Comparison of ENCODE assay signal across 8 cellular contexts in the genomic region with DNA sequence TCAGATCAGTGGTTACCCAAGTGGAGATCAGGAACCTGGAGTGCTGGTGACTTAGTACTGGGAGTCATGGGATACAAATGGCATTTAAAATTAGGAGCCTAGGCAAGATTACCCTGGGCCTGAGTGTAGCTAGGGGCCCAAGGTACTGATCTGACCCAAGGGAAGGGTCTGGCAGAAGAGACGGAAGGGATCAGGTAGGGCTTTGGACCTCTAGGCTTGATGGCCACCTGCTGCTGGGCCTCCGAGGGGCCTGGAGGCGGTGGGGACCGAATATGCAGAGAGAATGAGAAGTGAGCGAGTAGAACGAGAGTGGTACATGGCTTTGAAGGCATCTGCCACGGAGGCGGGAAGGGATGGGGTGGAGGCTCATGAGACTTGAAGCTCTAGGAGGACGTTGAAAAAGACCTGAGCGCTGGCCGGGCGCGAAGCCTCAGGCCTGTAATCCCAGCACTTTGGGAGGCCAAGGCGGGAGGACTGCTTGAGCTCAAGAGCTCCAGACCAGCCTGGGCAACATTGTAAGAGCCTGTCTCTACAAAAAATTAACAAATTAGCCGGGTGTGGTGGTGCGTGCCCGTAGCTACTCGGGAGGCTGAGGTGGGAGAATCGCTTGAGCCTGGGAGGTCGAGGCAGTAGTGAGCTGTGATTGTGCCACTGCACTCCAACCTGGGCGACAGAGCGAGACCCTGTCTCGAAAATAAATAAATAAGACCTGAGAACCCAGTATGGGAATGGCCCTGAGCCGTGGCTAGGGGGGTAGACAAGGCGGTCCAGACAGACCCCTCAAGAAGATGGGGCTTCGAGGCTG. TPM values are rescaled to one million over a fixed set of nuclear protein-coding genes. Genes with fewer than 3 reads are reported as not detected.
A peak's percentile ranks its signal among the peaks of the same experiment; 100 is the strongest.
DNase-seq lines count a peak whose midpoint lies in the region; ATAC-seq lines count a peak whose summit lies in the region.

No MANE protein-coding gene starts in this region.

- H3K36me3 ChIP-seq in subcutaneous abdominal adipose tissue (ENCODE audit: control insufficient read depth in 5 of 5, insufficient read depth in 5 of 5, low read length in 5 of 5) = peaks cover 0 to 5% (median 3%) of the 10 kb centered on the region in 5 donors

- DNase-seq in SHP77 treated with DMSO at 0.1 percent for 48 hours (lab: John Stamatoyannopoulos, UW) (peak; percentile 29), SHP77 (lab: John Stamatoyannopoulos, UW) (no peak), immature natural killer cell (no peak), SKM-1 (lab: John Stamatoyannopoulos, UW; ENCODE audit: unreplicated experiment) (no peak)
- no peak for DNase-seq in activated T-helper 2 cell treated with anti-CD3 and anti-CD28 coated beads, Interferon-gamma antibody, Interleukin-2, Interleukin-4, amounts not matched to agents 10 μg/mL and 5 μg/mL and 100 μg/mL, durations not matched to agents 14 hours and 24 hours and 36 hours (ENCODE audit: low spot score)

- peaks cover 0 to 5% (median 4%) of the 10 kb centered on the region in 5 donors for H3K27me3 ChIP-seq in subcutaneous abdominal adipose tissue (ENCODE audit: control insufficient read depth in 5 of 5, insufficient read depth in 4 of 5, low read length in 5 of 5)

- H3K9me3 ChIP-seq in subcutaneous abdominal adipose tissue (ENCODE audit: control insufficient read depth in 5 of 5, low read length in 5 of 5) = no peaks in the 10 kb centered on the region

- H3K27ac Mint-ChIP-seq in activated T-helper 2 cell treated with anti-CD3 and anti-CD28 coated beads, Interferon-gamma antibody, Interleukin-2, Interleukin-4, amounts not matched to agents 10 μg/mL and 5 μg/mL and 100 μg/mL, durations not matched to agents 14 hours and 24 hours and 36 hours = peak overlapping the region; percentile 95
- peak overlapping the region; percentile 89 to 99 (median 98) for H3K27ac Mint-ChIP-seq in immature natural killer cell

- H3K4me3 Mint-ChIP-seq in activated T-helper 2 cell treated with anti-CD3 and anti-CD28 coated beads, Interferon-gamma antibody, Interleukin-2, Interleukin-4, amounts not matched to agents 10 μg/mL and 5 μg/mL and 100 μg/mL, durations not matched to agents 14 hours and 24 hours and 36 hours (ENCODE audit: low read depth) = peak overlapping the region; percentile 98
- H3K4me3 Mint-ChIP-seq in immature natural killer cell = peak overlapping the region; percentile 93 to 99 (median 98)

- peaks cover 0 to 12% (median 11%) of the 10 kb centered on the region in 5 donors for H3K4me1 ChIP-seq in subcutaneous abdominal adipose tissue (ENCODE audit: control insufficient read depth in 5 of 5, insufficient read depth in 5 of 5, low read length in 5 of 5)

- H3K27ac ChIP-seq in subcutaneous abdominal adipose tissue (ENCODE audit: low read depth, low read length) = peak overlapping the region; percentile 91

- no peaks in the 10 kb centered on the region for H3K9me3 Mint-ChIP-seq in activated T-helper 2 cell treated with anti-CD3 and anti-CD28 coated beads, Interferon-gamma antibody, Interleukin-2, Interleukin-4, amounts not matched to agents 10 μg/mL and 5 μg/mL and 100 μg/mL, durations not matched to agents 14 hours and 24 hours and 36 hours
- H3K9me3 Mint-ChIP-seq in immature natural killer cell = no peaks in the 10 kb centered on the region

- H3K4me1 Mint-ChIP-seq in activated T-helper 2 cell treated with anti-CD3 and anti-CD28 coated beads, Interferon-gamma antibody, Interleukin-2, Interleukin-4, amounts not matched to agents 10 μg/mL and 5 μg/mL and 100 μg/mL, durations not matched to agents 14 hours and 24 hours and 36 hours (ENCODE audit: low read depth) = peaks cover 15% of the 10 kb centered on the region
- H3K4me1 Mint-ChIP-seq in immature natural killer cell = peaks cover 33 to 47% of the 10 kb centered on the region in 2 donors

- peak overlapping the region; percentile 85 to 94 (median 93) for H3K4me3 ChIP-seq in subcutaneous abdominal adipose tissue (ENCODE audit: low read depth in 1 of 5, low read length in 5 of 5)

- peaks cover 13% of the 10 kb centered on the region for H3K36me3 Mint-ChIP-seq in activated T-helper 2 cell treated with anti-CD3 and anti-CD28 coated beads, Interferon-gamma antibody, Interleukin-2, Interleukin-4, amounts not matched to agents 10 μg/mL and 5 μg/mL and 100 μg/mL, durations not matched to agents 14 hours and 24 hours and 36 hours (ENCODE audit: low read depth)
- H3K36me3 Mint-ChIP-seq in immature natural killer cell = peaks cover 0 to 7% (median 3%) of the 10 kb centered on the region in 3 donors

- intact Hi-C loops in activated T-helper 2 cell treated with anti-CD3 and anti-CD28 coated beads, Interferon-gamma antibody, Interleukin-2, Interleukin-4, amounts not matched to agents 10 μg/mL and 5 μg/mL and 100 μg/mL, durations not matched to agents 14 hours and 24 hours and 36 hours (cut with micrococcal nuclease) = no loop called here

- H3K9ac ChIP-seq in subcutaneous abdominal adipose tissue (ENCODE audit: low read length in 5 of 5) = peak overlapping the region in 4 of 5 donors; percentile 76 to 88 (median 82)

- ATAC-seq in GM19328 (IDR thresholded peaks at IDR 0.05; ENCODE audit: unreplicated experiment) = no peak
- ATAC-seq in HG02798 (IDR thresholded peaks at IDR 0.05; ENCODE audit: poor library complexity, unreplicated experiment) = no peak

- no peaks in the 10 kb centered on the region for H3K27me3 Mint-ChIP-seq in activated T-helper 2 cell treated with anti-CD3 and anti-CD28 coated beads, Interferon-gamma antibody, Interleukin-2, Interleukin-4, amounts not matched to agents 10 μg/mL and 5 μg/mL and 100 μg/mL, durations not matched to agents 14 hours and 24 hours and 36 hours (ENCODE audit: low read depth)
- H3K27me3 Mint-ChIP-seq in immature natural killer cell (ENCODE audit: low read depth in 3 of 3) = peaks cover 12 to 20% (median 17%) of the 10 kb centered on the region in 3 donors

RNA-seq across cellular contexts. Expression of a gene that starts 0.6 kb away (rescaled TPM):
- 53.9 and 55.4 TPM in 2 replicates for total RNA-seq in activated T-helper 2 cell treated with anti-CD3 and anti-CD28 coated beads, Interferon-gamma antibody, Interleukin-2, Interleukin-4, amounts not matched to agents 10 μg/mL and 5 μg/mL and 100 μg/mL, durations not matched to agents 14 hours and 24 hours and 36 hours
- 10 to 100 TPM; 13.9 to 54.6 (median 14.5) TPM for polyA plus RNA-seq in immature natural killer cell

RNA-seq across cellular contexts. Expression of a gene that starts 23.1 kb away (rescaled TPM):
- total RNA-seq in activated T-helper 2 cell treated with anti-CD3 and anti-CD28 coated beads, Interferon-gamma antibody, Interleukin-2, Interleukin-4, amounts not matched to agents 10 μg/mL and 5 μg/mL and 100 μg/mL, durations not matched to agents 14 hours and 24 hours and 36 hours = 95.6 and 97.9 TPM in 2 replicates
- polyA plus RNA-seq in immature natural killer cell = 100 to 1,000 TPM; 119 to 227 (median 178) TPM

RNA-seq across cellular contexts. Expression of a gene that starts 32.7 kb away (rescaled TPM):
- total RNA-seq in activated T-helper 2 cell treated with anti-CD3 and anti-CD28 coated beads, Interferon-gamma antibody, Interleukin-2, Interleukin-4, amounts not matched to agents 10 μg/mL and 5 μg/mL and 100 μg/mL, durations not matched to agents 14 hours and 24 hours and 36 hours = 0.59 and 0.78 TPM in 2 replicates
- under 1 TPM in 1 of 3 donors, not detected in 2; 0.13 TPM for polyA plus RNA-seq in immature natural killer cell

RNA-seq across cellular contexts. Expression of a gene that starts 35.4 kb away (rescaled TPM):
- total RNA-seq in activated T-helper 2 cell treated with anti-CD3 and anti-CD28 coated beads, Interferon-gamma antibody, Interleukin-2, Interleukin-4, amounts not matched to agents 10 μg/mL and 5 μg/mL and 100 μg/mL, durations not matched to agents 14 hours and 24 hours and 36 hours = 44.3 and 49.6 TPM in 2 replicates
- polyA plus RNA-seq in immature natural killer cell = 10 to 100 TPM; 46.7 to 61.7 (median 47.7) TPM
